8 cellular contexts compared by ENCODE assay signal in the genomic region with DNA sequence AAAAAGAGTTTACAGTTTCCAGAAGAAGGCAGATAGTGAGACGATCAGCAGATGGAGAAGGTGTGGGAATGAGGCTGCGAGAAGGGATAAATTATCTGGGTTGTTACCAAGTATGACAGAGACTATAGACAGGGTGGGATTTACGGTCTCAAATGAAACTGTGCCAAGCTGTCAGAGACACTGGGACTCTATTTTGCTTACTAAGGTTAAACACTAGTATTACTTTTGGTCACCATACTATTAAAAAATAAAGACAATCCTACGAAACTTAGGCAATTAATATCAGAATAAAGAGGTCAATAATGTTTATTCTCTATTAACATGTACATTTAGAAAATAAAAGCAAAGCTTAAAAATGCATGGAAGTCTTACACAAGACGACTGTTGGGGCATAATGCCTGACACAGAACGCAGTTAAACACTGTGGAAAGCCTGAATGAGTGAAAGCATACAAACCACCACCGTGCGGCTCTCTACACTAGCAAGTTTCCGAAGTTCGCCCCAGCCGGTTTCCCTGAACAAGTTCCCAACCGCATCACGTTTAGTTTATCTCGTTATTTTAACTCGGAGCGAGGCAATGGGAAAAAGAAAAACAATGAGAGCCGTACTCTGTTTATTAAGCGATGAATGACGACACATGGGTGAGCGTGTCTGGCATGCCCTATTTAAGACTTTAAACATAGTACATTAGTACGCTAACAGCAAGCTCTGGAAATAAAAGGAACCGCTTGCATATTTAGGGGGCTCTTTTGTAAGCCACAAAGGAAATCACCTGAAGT. TPM values are rescaled to one million over a fixed set of nuclear protein-coding genes. Genes with fewer than 3 reads are reported as not detected.
DNase-seq lines count a peak whose midpoint lies in the region; ATAC-seq lines count a peak whose summit lies in the region.

No MANE protein-coding gene starts in this region.

- DNase-seq in activated gamma-delta T cell treated with Interleukin-2 at 50 U/mL for 16 hours (peak; percentile 8), activated gamma-delta T cell (lab: John Stamatoyannopoulos, UW) (no peak), NCI-H226 (peak; percentile 12)
- DNase-seq in activated CD8-positive, alpha-beta memory T cell treated with anti-CD3 and anti-CD28 coated beads, Interleukin-2, amount 50 U/mL, for 24 hours (ENCODE audit: extremely low read depth), result peak; percentile 9

- H3K9me3 Mint-ChIP-seq in stimulated activated memory B cell treated with anti-CD40 and anti-IgM and Interleukin-4, amounts not matched to agents 10 μg/mL and 1 μg/mL and 100 μg/mL, for 72 hours, result peaks cover 2% of the 10 kb centered on the region

- H3K4me3 Mint-ChIP-seq in stimulated activated memory B cell treated with anti-CD40 and anti-IgM and Interleukin-4, amounts not matched to agents 10 μg/mL and 1 μg/mL and 100 μg/mL, for 72 hours, result peak overlapping the region; percentile 98

- peak; percentile 38 for ATAC-seq in HG02870 (IDR thresholded peaks at IDR 0.05; ENCODE audit: unreplicated experiment)
- ATAC-seq in stimulated activated memory B cell treated with anti-CD40 and anti-IgM and Interleukin-4, amounts not matched to agents 10 μg/mL and 1 μg/mL and 100 μg/mL, for 72 hours, result peak; percentile 46

- peaks cover 14% of the 10 kb centered on the region for H3K4me1 Mint-ChIP-seq in stimulated activated memory B cell treated with anti-CD40 and anti-IgM and Interleukin-4, amounts not matched to agents 10 μg/mL and 1 μg/mL and 100 μg/mL, for 72 hours

- H3K27me3 ChIP-seq in esophagus (ENCODE audit: control insufficient read depth in 1 of 2, insufficient read depth in 2 of 2, low read length in 2 of 2) (no peaks in the 10 kb centered on the region), mucosa of stomach (ENCODE audit: control insufficient read depth, insufficient read depth, low read length) (no peaks in the 10 kb centered on the region)

- H3K27ac ChIP-seq in esophagus (ENCODE audit: low read depth in 2 of 2, low read length in 1 of 2), result peak overlapping the region; percentile 75 to 85

- H3K36me3 ChIP-seq in esophagus (ENCODE audit: control insufficient read depth in 2 of 2, insufficient read depth in 2 of 2, low read length in 1 of 2) (peaks cover 0 to 6% of the 10 kb centered on the region in 2 donors), mucosa of stomach (ENCODE audit: control insufficient read depth, insufficient read depth, low read length) (no peaks in the 10 kb centered on the region)

- H3K36me3 Mint-ChIP-seq in stimulated activated memory B cell treated with anti-CD40 and anti-IgM and Interleukin-4, amounts not matched to agents 10 μg/mL and 1 μg/mL and 100 μg/mL, for 72 hours, result peaks cover 4% of the 10 kb centered on the region

- peak overlapping the region; percentile 94 for H3K27ac Mint-ChIP-seq in stimulated activated memory B cell treated with anti-CD40 and anti-IgM and Interleukin-4, amounts not matched to agents 10 μg/mL and 1 μg/mL and 100 μg/mL, for 72 hours

- 8 to 10% methylated on average over 22 of the region's 22 CpGs for WGBS in esophagus, 2 donors

- peak overlapping the region; percentile 62 to 76 for H3K4me3 ChIP-seq in esophagus (ENCODE audit: low read depth in 1 of 2, low read length in 2 of 2)
- H3K4me3 ChIP-seq in mucosa of stomach (ENCODE audit: low read length), result peak overlapping the region; percentile 71

- H3K27me3 Mint-ChIP-seq in stimulated activated memory B cell treated with anti-CD40 and anti-IgM and Interleukin-4, amounts not matched to agents 10 μg/mL and 1 μg/mL and 100 μg/mL, for 72 hours, result no peaks in the 10 kb centered on the region

- H3K9me3 ChIP-seq in esophagus (ENCODE audit: control insufficient read depth in 2 of 2, insufficient read depth in 1 of 2, low read depth in 1 of 2, low read length in 1 of 2), result no peaks in the 10 kb centered on the region
- no peaks in the 10 kb centered on the region for H3K9me3 ChIP-seq in mucosa of stomach (ENCODE audit: control insufficient read depth, low read length)

- H3K9ac ChIP-seq in mucosa of stomach (ENCODE audit: low read length), result peak overlapping the region; percentile 46

- H3K4me1 ChIP-seq in esophagus (ENCODE audit: control insufficient read depth in 2 of 2, insufficient read depth in 2 of 2, low read length in 1 of 2) (no peaks in the 10 kb centered on the region), mucosa of stomach (ENCODE audit: control insufficient read depth, insufficient read depth, low read length) (no peaks in the 10 kb centered on the region)

RNA-seq across cellular contexts. Expression of gene CC2D2B, which starts 0.9 kb away (rescaled TPM):
- under 1 TPM; 0.13 to 0.28 TPM for polyA plus RNA-seq in esophagus
